8 cellular contexts compared by ENCODE assay signal in genomic region chr21:41133896-41134522, GRCh38. TPM values are rescaled to one million over a fixed set of nuclear protein-coding genes. Genes with fewer than 3 reads are reported as not detected.
DNase-seq lines count a peak whose midpoint lies in the region; ATAC-seq and TF ChIP-seq lines count a peak whose summit lies in the region.

No MANE protein-coding gene starts in this region.

- peaks cover 0 to 3% of the 10 kb centered on the region in 2 donors for H3K4me1 Mint-ChIP-seq in natural killer cell treated with Interleukin-12 subunit alpha and Interleukin-12 subunit beta and Interleukin-15 and Interleukin-18, amount 100 ng/mL, for 72 hours (ENCODE audit: low read depth in 2 of 2)

- no peak overlapping the region for H3K4me3 ChIP-seq in choroid plexus epithelial cell (ENCODE audit: low read depth, low read length)

- no peak for ATAC-seq in natural killer cell treated with Interleukin-12 subunit alpha and Interleukin-12 subunit beta and Interleukin-15 and Interleukin-18, amount 100 ng/mL, for 72 hours

- peak; percentile 65 for TF ChIP-seq CTCF in choroid plexus epithelial cell (conservative IDR thresholded peaks at IDR 0.05; ENCODE audit: low read depth, low read length)

- no peak overlapping the region for H3K4me3 Mint-ChIP-seq in natural killer cell treated with Interleukin-12 subunit alpha and Interleukin-12 subunit beta and Interleukin-15 and Interleukin-18, amount 100 ng/mL, for 72 hours

- peaks cover 15 to 29% of the 10 kb centered on the region in 2 donors for H3K27me3 Mint-ChIP-seq in natural killer cell treated with Interleukin-12 subunit alpha and Interleukin-12 subunit beta and Interleukin-15 and Interleukin-18, amount 100 ng/mL, for 72 hours

- peak; percentile 6 to 19 for DNase-seq in NCI-H524 (lab: John Stamatoyannopoulos, UW)
- DNase-seq in NCI-H524 treated with DMSO at 0.1 percent for 48 hours (lab: John Stamatoyannopoulos, UW), result no peak
- DNase-seq in NCI-H2196 (lab: John Stamatoyannopoulos, UW; ENCODE audit: unreplicated experiment), result peak; percentile 48
- peak; percentile 60 for DNase-seq in choroid plexus epithelial cell (ENCODE audit: low read depth)
- DNase-seq in myocyte (ENCODE audit: low read depth), result peak; percentile 59
- DNase-seq in UCSD-AML1 (lab: John Stamatoyannopoulos, UW; ENCODE audit: unreplicated experiment), result no peak
- no peak for DNase-seq in natural killer cell treated with Interleukin-12 subunit alpha and Interleukin-12 subunit beta and Interleukin-15 and Interleukin-18, amount 100 ng/mL, for 72 hours (ENCODE audit: low spot score)
- DNase-seq in activated CD8-positive, alpha-beta memory T cell treated with anti-CD3 and anti-CD28 coated beads, Interleukin-2, amount 50 U/mL, for 48 hours, result no peak

- no peaks in the 10 kb centered on the region for H3K36me3 Mint-ChIP-seq in natural killer cell treated with Interleukin-12 subunit alpha and Interleukin-12 subunit beta and Interleukin-15 and Interleukin-18, amount 100 ng/mL, for 72 hours

- no peak overlapping the region for H3K27ac Mint-ChIP-seq in natural killer cell treated with Interleukin-12 subunit alpha and Interleukin-12 subunit beta and Interleukin-15 and Interleukin-18, amount 100 ng/mL, for 72 hours

- H3K9me3 Mint-ChIP-seq in natural killer cell treated with Interleukin-12 subunit alpha and Interleukin-12 subunit beta and Interleukin-15 and Interleukin-18, amount 100 ng/mL, for 72 hours, result no peaks in the 10 kb centered on the region

RNA-seq across cellular contexts. Expression of gene BACE2, which starts 34.0 kb away (rescaled TPM):
- 21.3 and 23.2 TPM in 2 replicates for total RNA-seq in myocyte
- 201 TPM for polyA plus RNA-seq in myocyte (2012)
- 1 to 10 TPM in 1 of 2 donors, under 1 TPM in 1; 0.21 to 2.6 TPM for total RNA-seq in natural killer cell treated with Interleukin-12 subunit alpha and Interleukin-12 subunit beta and Interleukin-15 and Interleukin-18, amount 100 ng/mL, for 72 hours

Comparison
In these comparisons a context has a peak if more than half of its experiments do, and no peak if none do; other contexts are left out.
1. DNase-seq: peak in NCI-H524 (2 of 2), NCI-H2196 (single experiment), choroid plexus epithelial cell (single experiment) and myocyte (single experiment); none in NCI-H524 treated with DMSO at 0.1 percent for 48 hours (single experiment), UCSD-AML1 (single experiment), natural killer cell treated with Interleukin-12 subunit alpha and Interleukin-12 subunit beta and Interleukin-15 and Interleukin-18, amount 100 ng/mL, for 72 hours (single experiment) and activated CD8-positive, alpha-beta memory T cell treated with anti-CD3 and anti-CD28 coated beads, Interleukin-2, amount 50 U/mL, for 48 hours (single experiment).